Comparison of ENCODE assay signal across 1 cellular context in the genomic region with DNA sequence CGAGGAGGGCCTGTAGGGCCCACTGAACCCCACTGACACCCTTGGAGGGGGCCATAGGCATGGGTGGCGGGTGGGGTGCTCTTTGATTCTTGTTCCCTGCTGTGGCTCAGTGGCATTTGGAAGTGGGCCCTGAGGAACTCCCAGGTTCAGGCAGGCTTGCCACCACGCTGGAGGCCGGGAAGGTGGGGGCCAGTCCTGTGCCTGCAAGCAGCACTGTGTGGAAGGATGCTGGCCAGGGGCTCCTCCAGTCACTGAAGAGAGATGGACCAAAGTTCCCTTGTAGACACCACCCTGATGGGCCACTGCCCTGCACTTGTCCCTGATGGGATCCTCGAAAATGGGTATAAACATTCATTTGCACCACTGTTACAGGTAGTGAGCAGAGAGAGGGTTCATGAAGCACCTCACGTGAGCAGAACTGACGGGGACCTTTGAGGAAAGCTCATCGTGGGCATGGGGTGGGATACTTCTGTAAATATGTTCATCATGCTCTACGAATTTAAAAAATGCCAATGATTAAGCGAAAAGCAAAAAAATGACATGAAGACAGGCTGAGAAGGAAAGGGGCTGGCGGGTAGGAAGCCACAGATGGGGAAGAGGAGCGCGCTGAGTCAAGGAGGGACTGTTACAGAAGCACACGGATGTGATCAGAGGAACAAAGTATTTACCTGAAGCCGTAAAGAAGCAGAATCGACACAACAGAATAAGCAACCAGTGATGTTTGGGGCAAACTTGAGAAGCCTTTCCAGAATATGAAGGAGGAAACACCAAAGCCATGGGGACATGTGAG.
TF ChIP-seq lines count a peak whose summit lies in the region.

No MANE protein-coding gene starts in this region.

TF ChIP-seq in SK-N-SH, 30 proteins besides CTCF, POLR2A, EP300 and RAD21:
- no peak for TF ChIP-seq RFX5 (IDR thresholded peaks at IDR 0.05; ENCODE audit: low read length)
- TF ChIP-seq MXI1 (IDR thresholded peaks at IDR 0.05; ENCODE audit: low read depth, low read length), result no peak
- no peak for TF ChIP-seq TCF12 (IDR thresholded peaks at IDR 0.05)
- TF ChIP-seq POLR2AphosphoS5 (IDR thresholded peaks at IDR 0.05; ENCODE audit: low read depth, low read length), result no peak
- TF ChIP-seq FOXJ3 (CRISPR knock-in tag; IDR thresholded peaks at IDR 0.05), result no peak
- no peak for TF ChIP-seq MEF2A (IDR thresholded peaks at IDR 0.05; ENCODE audit: borderline replicate concordance, low read depth)
- TF ChIP-seq, protein P1, sequence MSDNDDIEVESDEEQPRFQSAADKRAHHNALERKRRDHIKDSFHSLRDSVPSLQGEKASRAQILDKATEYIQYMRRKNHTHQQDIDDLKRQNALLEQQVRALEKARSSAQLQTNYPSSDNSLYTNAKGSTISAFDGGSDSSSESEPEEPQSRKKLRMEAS (IDR thresholded peaks at IDR 0.05; ENCODE audit: low read depth), result no peak
- TF ChIP-seq, protein P2, sequence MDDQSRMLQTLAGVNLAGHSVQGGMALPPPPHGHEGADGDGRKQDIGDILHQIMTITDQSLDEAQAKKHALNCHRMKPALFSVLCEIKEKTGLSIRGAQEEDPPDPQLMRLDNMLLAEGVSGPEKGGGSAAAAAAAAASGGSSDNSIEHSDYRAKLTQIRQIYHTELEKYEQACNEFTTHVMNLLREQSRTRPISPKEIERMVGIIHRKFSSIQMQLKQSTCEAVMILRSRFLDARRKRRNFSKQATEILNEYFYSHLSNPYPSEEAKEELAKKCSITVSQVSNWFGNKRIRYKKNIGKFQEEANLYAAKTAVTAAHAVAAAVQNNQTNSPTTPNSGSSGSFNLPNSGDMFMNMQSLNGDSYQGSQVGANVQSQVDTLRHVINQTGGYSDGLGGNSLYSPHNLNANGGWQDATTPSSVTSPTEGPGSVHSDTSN (IDR thresholded peaks at IDR 0.05), result no peak
- no peak for TF ChIP-seq NRF1 (IDR thresholded peaks at IDR 0.05; ENCODE audit: low read depth, low read length)
- no peak for TF ChIP-seq RXRA (IDR thresholded peaks at IDR 0.05; ENCODE audit: borderline replicate concordance, low read depth)
- TF ChIP-seq CHD2 (IDR thresholded peaks at IDR 0.05; ENCODE audit: low read length, partially characterized antibody), result no peak
- TF ChIP-seq SMC3 (IDR thresholded peaks at IDR 0.05; ENCODE audit: low read depth, low read length), result no peak
- no peak for TF ChIP-seq ELF1 (IDR thresholded peaks at IDR 0.05)
